In the genomic region with DNA sequence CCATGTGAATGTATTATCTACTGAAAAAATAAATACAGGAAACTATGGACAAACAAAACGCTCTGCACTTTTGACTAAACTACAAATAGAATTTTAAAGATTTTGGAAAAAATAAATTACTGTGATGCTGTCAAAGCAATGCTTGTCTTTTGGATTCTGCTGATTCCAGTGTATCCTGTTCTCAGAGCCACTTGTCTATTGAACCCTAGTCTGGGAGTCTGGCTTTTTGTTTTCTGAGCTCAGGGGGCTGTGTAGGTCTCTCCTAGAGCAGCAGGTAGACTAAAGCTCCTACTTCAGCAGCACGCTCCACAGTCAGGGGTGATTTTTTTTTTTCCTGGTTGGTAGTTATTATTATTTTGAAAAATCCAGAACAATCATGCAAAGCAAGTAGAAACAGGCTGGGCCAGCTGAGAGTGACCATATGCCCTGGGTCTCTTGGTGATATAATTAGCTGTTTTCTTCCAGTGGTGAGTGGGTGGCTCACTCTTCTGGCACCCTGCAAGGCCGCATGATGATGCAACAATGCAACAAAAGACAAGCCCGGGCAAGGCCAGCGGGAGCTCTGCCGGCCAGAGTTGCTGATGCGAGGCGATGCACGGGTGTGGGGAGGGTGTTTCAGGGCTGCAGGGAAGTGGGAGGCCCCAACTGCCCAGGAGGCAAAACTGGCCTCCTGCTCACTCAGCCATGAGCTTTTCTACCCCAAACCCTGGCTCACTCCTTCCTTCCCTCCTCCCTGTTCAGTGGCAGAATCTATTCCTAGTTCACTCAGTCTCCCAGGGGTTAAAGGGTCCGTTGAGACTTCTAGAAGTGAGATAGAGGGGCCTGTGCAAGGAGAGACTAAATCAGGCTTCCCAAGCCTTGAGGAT, we compare ENCODE assay signal across 8 cellular contexts. TPM values are rescaled to one million over a fixed set of nuclear protein-coding genes. Genes with fewer than 3 reads are reported as not detected.
DNase-seq lines count a peak whose midpoint lies in the region; ATAC-seq and TF ChIP-seq lines count a peak whose summit lies in the region.

No MANE protein-coding gene starts in this region.

- intact Hi-C loops in lower lobe of right lung (cut with DNase I): no loop called here
- intact Hi-C loops in upper lobe of right lung (cut with DNase I): no loop called here

- H3K4me1 ChIP-seq in lower lobe of right lung: peaks cover 20% of the 10 kb centered on the region
- H3K4me1 ChIP-seq in upper lobe of right lung: peaks cover 16% of the 10 kb centered on the region

- H3K27ac ChIP-seq in lower lobe of right lung (no peak overlapping the region), upper lobe of right lung (peak overlapping the region; percentile 39)

- no peak for TF ChIP-seq CTCF in lower lobe of right lung (IDR thresholded peaks at IDR 0.05)
- TF ChIP-seq CTCF in upper lobe of right lung (IDR thresholded peaks at IDR 0.05): no peak

- H3K27me3 ChIP-seq in lower lobe of right lung (ENCODE audit: low read depth) (no peaks in the 10 kb centered on the region), upper lobe of right lung (no peaks in the 10 kb centered on the region)

- H3K27me3 Mint-ChIP-seq in activated naive CD8-positive, alpha-beta T cell treated with anti-CD3 and anti-CD28 coated beads, Interleukin-2, amount 50 U/mL, for 24 hours: peaks cover 6% of the 10 kb centered on the region

- H3K4me1 Mint-ChIP-seq in activated naive CD8-positive, alpha-beta T cell treated with anti-CD3 and anti-CD28 coated beads, Interleukin-2, amount 50 U/mL, for 24 hours: peaks cover 17% of the 10 kb centered on the region

- no peaks in the 10 kb centered on the region for H3K9me3 Mint-ChIP-seq in activated naive CD8-positive, alpha-beta T cell treated with anti-CD3 and anti-CD28 coated beads, Interleukin-2, amount 50 U/mL, for 24 hours

- H3K36me3 ChIP-seq in lower lobe of right lung (no peaks in the 10 kb centered on the region), upper lobe of right lung (no peaks in the 10 kb centered on the region)

- H3K9me3 ChIP-seq in lower lobe of right lung (no peaks in the 10 kb centered on the region), upper lobe of right lung (no peaks in the 10 kb centered on the region)

- ATAC-seq in GM21360 (IDR thresholded peaks at IDR 0.05; ENCODE audit: unreplicated experiment) (peak; percentile 54), lower lobe of right lung (peak; percentile 88 to 92), upper lobe of right lung (peak; percentile 94)
- no peak for ATAC-seq in activated naive CD8-positive, alpha-beta T cell treated with anti-CD3 and anti-CD28 coated beads, Interleukin-2, amount 50 U/mL, for 24 hours

- H3K4me3 ChIP-seq in lower lobe of right lung (no peak overlapping the region), upper lobe of right lung (no peak overlapping the region)

- H3K36me3 Mint-ChIP-seq in activated naive CD8-positive, alpha-beta T cell treated with anti-CD3 and anti-CD28 coated beads, Interleukin-2, amount 50 U/mL, for 24 hours (ENCODE audit: low read depth): no peaks in the 10 kb centered on the region

- no peak overlapping the region for H3K4me3 Mint-ChIP-seq in activated naive CD8-positive, alpha-beta T cell treated with anti-CD3 and anti-CD28 coated beads, Interleukin-2, amount 50 U/mL, for 24 hours

- DNase-seq in DMS 273 treated with DMSO at 0.1 percent for 48 hours (lab: John Stamatoyannopoulos, UW) (peak; percentile 81), HK-2 (ENCODE audit: unreplicated experiment) (peak; percentile 91), NOMO-1 treated with DMSO at 0.1 percent for 48 hours (lab: John Stamatoyannopoulos, UW; ENCODE audit: unreplicated experiment) (peak; percentile 77), dermis blood vessel endothelial cell (peak; percentile 74), lower lobe of right lung (peak; percentile 83), upper lobe of right lung (peak; percentile 86)
- DNase-seq in activated naive CD8-positive, alpha-beta T cell treated with anti-CD3 and anti-CD28 coated beads, Interleukin-2, amount 50 U/mL, for 24 hours: no peak

- no peak overlapping the region for H3K27ac Mint-ChIP-seq in activated naive CD8-positive, alpha-beta T cell treated with anti-CD3 and anti-CD28 coated beads, Interleukin-2, amount 50 U/mL, for 24 hours

RNA-seq across cellular contexts. Expression of gene CDKN1A, which starts 11.6 kb away (rescaled TPM):
- total RNA-seq in dermis blood vessel endothelial cell (141 and 189 TPM in 2 replicates), lower lobe of right lung (71.0 TPM), upper lobe of right lung (151 TPM)

RNA-seq across cellular contexts. Expression of gene RAB44, which starts 30.7 kb away (rescaled TPM):
- under 0.01 TPM in 1 of 2 replicates, not detected in the other for total RNA-seq in dermis blood vessel endothelial cell
- total RNA-seq in lower lobe of right lung: 0.95 TPM
- total RNA-seq in upper lobe of right lung: 0.96 TPM
